ENCODE assay signal across 25 cellular contexts in genomic region chr7:75584385-75584784, GRCh38.
A peak's percentile ranks its signal among the peaks of the same experiment; 100 is the strongest.
DNase-seq lines count a peak whose midpoint lies in the region; ATAC-seq and TF ChIP-seq lines count a peak whose summit lies in the region.
"Had no signal": no experiment of that assay in that cellular context is flagged by ENCODE, and none has a peak within 500 bp of the region (broad histone marks: within the 10 kb centered on the region; RNA-seq: fewer than 3 reads in every experiment).

No MANE protein-coding gene starts in this region.

- no peak overlapping the region for H3K4me2 ChIP-seq in hepatocyte
- H3K4me2 ChIP-seq: GM23338 had no signal

- no peak overlapping the region for H3K4me3 ChIP-seq in dorsolateral prefrontal cortex
- H3K4me3 ChIP-seq in neutrophil (ENCODE audit: low read depth in 1 of 2, low read length in 1 of 2), result no peak overlapping the region
- H3K4me3 ChIP-seq in hepatocyte, result no peak overlapping the region
- H3K4me3 ChIP-seq: GM23338, SJSA1 had no signal

- CTCF ChIA-PET in activated naive CD4-positive, alpha-beta T cell treated with anti-CD3 and anti-CD28 coated beads for 36 hours (lab: Charles Lee), result no interaction called here

- H3K79me2 ChIP-seq in hepatocyte, result no peaks in the 10 kb centered on the region

- H4K20me1 ChIP-seq in hepatocyte (ENCODE audit: insufficient read depth, poor library complexity, severe bottlenecking), result no peaks in the 10 kb centered on the region

- H3K4me3 Mint-ChIP-seq in activated naive CD4-positive, alpha-beta T cell treated with anti-CD3 and anti-CD28 coated beads for 36 hours, result no peak overlapping the region
- H3K4me3 Mint-ChIP-seq: CD4-positive, alpha-beta memory T cell; GM23338; IgD-negative memory B cell had no signal

- no peaks in the 10 kb centered on the region for H3K9me2 ChIP-seq in hepatocyte (replicated peaks; ENCODE audit: insufficient read depth)

- no peaks in the 10 kb centered on the region for H3K27me3 ChIP-seq in dorsolateral prefrontal cortex
- H3K27me3 ChIP-seq in neutrophil, result no peaks in the 10 kb centered on the region
- no peaks in the 10 kb centered on the region for H3K27me3 ChIP-seq in hepatocyte
- H3K27me3 ChIP-seq: BE2C, SJSA1 had no signal

- H3K27ac ChIP-seq in dorsolateral prefrontal cortex (peak overlapping the region in 30 of 59 donors; percentile 2 to 72 (median 48)), neutrophil (peak overlapping the region; percentile 33), hepatocyte (no peak overlapping the region)
- H3K27ac ChIP-seq: 22Rv1, SJSA1 had no signal

- intact Hi-C loops in Right ventricle myocardium inferior (cut with DNase I) (no loop called here), Right ventricle myocardium superior (cut with DNase I) (no loop called here), dorsolateral prefrontal cortex (cut with DNase I) (no loop called here)
- intact Hi-C loops in activated naive CD4-positive, alpha-beta T cell treated with anti-CD3 and anti-CD28 coated beads for 36 hours (cut with micrococcal nuclease), result no loop called here

- DNase-seq in Right ventricle myocardium inferior (ENCODE audit: missing footprints) (no peak), Right ventricle myocardium superior (no peak), Kasumi-1 (lab: John Stamatoyannopoulos, UW) (peak; percentile 69 to 78), dorsolateral prefrontal cortex (no peak), middle frontal gyrus (ENCODE audit: extremely low spot score, low spot score) (no peak), hepatocyte (ENCODE audit: low spot score) (no peak)
- DNase-seq in activated naive CD4-positive, alpha-beta T cell treated with anti-CD3 and anti-CD28 coated beads for 36 hours, result no peak
- DNase-seq: ACHN; BE2C; CD4-positive, alpha-beta memory T cell; COR-L47; DMS53; HCEC 1CT; NCI-H1092 treated with DMSO at 0.1 percent for 48 hours; NCI-H1436; NCI-H187 treated with DMSO at 0.1 percent for 48 hours; NCI-H524 treated with DMSO at 0.1 percent for 48 hours; NCI-H774; NK-92 treated with Interleukin-12 subunit alpha and Interleukin-12 subunit beta, amount 100 ng/mL, for 24 hours; PC-3 had no signal

- H3K4me1 ChIP-seq in neutrophil (ENCODE audit: control insufficient read depth in 1 of 2, insufficient read depth in 1 of 2, low read depth in 1 of 2, low read length in 1 of 2), result no peaks in the 10 kb centered on the region
- no peaks in the 10 kb centered on the region for H3K4me1 ChIP-seq in hepatocyte (ENCODE audit: insufficient read depth)
- H3K4me1 ChIP-seq: BE2C, SJSA1 had no signal

- peak; percentile 26 for ATAC-seq in Right ventricle myocardium inferior
- no peak for ATAC-seq in Right ventricle myocardium superior (ENCODE audit: poor library complexity)
- ATAC-seq: GM23338, PC-3 had no signal

- no peaks in the 10 kb centered on the region for H3K9me3 Mint-ChIP-seq in activated naive CD4-positive, alpha-beta T cell treated with anti-CD3 and anti-CD28 coated beads for 36 hours
- H3K9me3 Mint-ChIP-seq: CD4-positive, alpha-beta memory T cell; GM23338; IgD-negative memory B cell had no signal

- WGBS in hepatocyte (ENCODE audit: low lambda C conversion rate, missing lambda C conversion rate), result 98% methylated on average over 5 of the region's 5 CpGs

- no peak overlapping the region for H2AFZ ChIP-seq in hepatocyte
- H2AFZ ChIP-seq: GM23338 had no signal

- TF ChIP-seq CTCF in dorsolateral prefrontal cortex (IDR thresholded peaks at IDR 0.05 in 54 of 56, conservative IDR thresholded peaks at IDR 0.05 in 2 of 56; ENCODE audit: low read depth in 1 of 56, partially characterized antibody in 56 of 56) (no peak), neutrophil (IDR thresholded peaks at IDR 0.05) (no peak), hepatocyte (IDR thresholded peaks at IDR 0.05; ENCODE audit: poor library complexity) (no peak)

- H3K36me3 Mint-ChIP-seq in activated naive CD4-positive, alpha-beta T cell treated with anti-CD3 and anti-CD28 coated beads for 36 hours (ENCODE audit: low read depth), result no peaks in the 10 kb centered on the region

- no peaks in the 10 kb centered on the region for H3K4me1 Mint-ChIP-seq in activated naive CD4-positive, alpha-beta T cell treated with anti-CD3 and anti-CD28 coated beads for 36 hours (ENCODE audit: low read depth)
- H3K4me1 Mint-ChIP-seq: CD4-positive, alpha-beta memory T cell; GM23338; IgD-negative memory B cell had no signal

- no peak overlapping the region for H3K27ac Mint-ChIP-seq in activated naive CD4-positive, alpha-beta T cell treated with anti-CD3 and anti-CD28 coated beads for 36 hours
- H3K27ac Mint-ChIP-seq: GM23338, IgD-negative memory B cell had no signal

- no peaks in the 10 kb centered on the region for H3K9me3 ChIP-seq in neutrophil
- no peaks in the 10 kb centered on the region for H3K9me3 ChIP-seq in hepatocyte (ENCODE audit: low read depth)
- H3K9me3 ChIP-seq: BE2C, SJSA1 had no signal

- H3K36me3 ChIP-seq in neutrophil (peaks cover 94% of the 10 kb centered on the region), hepatocyte (replicated peaks; ENCODE audit: insufficient read depth, low read depth) (no peaks in the 10 kb centered on the region)
- H3K36me3 ChIP-seq: BE2C had no signal

- H3K27me3 Mint-ChIP-seq in activated naive CD4-positive, alpha-beta T cell treated with anti-CD3 and anti-CD28 coated beads for 36 hours (ENCODE audit: low read depth), result no peaks in the 10 kb centered on the region
- H3K27me3 Mint-ChIP-seq: CD4-positive, alpha-beta memory T cell; IgD-negative memory B cell had no signal

Comparison
In these comparisons a context has a peak if more than half of its experiments do, and no peak if none do; other contexts are left out.
1. DNase-seq: peak in Kasumi-1 (2 of 2); none in Right ventricle myocardium inferior (single experiment), Right ventricle myocardium superior (single experiment), dorsolateral prefrontal cortex (0 of 10), activated naive CD4-positive, alpha-beta T cell treated with anti-CD3 and anti-CD28 coated beads for 36 hours (single experiment), middle frontal gyrus (single experiment) and hepatocyte (single experiment).